ENCODE assay signal across 10 cellular contexts in genomic region chr1:8870605-8871538, GRCh38. TPM values are rescaled to one million over a fixed set of nuclear protein-coding genes. Genes with fewer than 3 reads are reported as not detected.
DNase-seq lines count a peak whose midpoint lies in the region; ATAC-seq and TF ChIP-seq lines count a peak whose summit lies in the region.
"Had no signal": no experiment of that assay in that cellular context is flagged by ENCODE, and none has a peak within 500 bp of the region (broad histone marks: within the 10 kb centered on the region; RNA-seq: fewer than 3 reads in every experiment).

No MANE protein-coding gene starts in this region.

- H3K27me3 Mint-ChIP-seq in HFFc6 (ENCODE audit: insufficient read depth), result peaks cover 5% of the 10 kb centered on the region
- H3K27me3 Mint-ChIP-seq in endodermal cell (ENCODE audit: insufficient read depth), result no peaks in the 10 kb centered on the region
- no peaks in the 10 kb centered on the region for H3K27me3 Mint-ChIP-seq in osteocyte (ENCODE audit: unreplicated experiment)

- H3K9ac ChIP-seq in endodermal cell (ENCODE audit: extremely low read depth, low read length, poor library complexity, severe bottlenecking), result no peak overlapping the region

- H3K4me1 ChIP-seq in endodermal cell (ENCODE audit: control insufficient read depth, insufficient read depth, low read length), result peaks cover 34% of the 10 kb centered on the region

- no peak for ATAC-seq in GM21723 (IDR thresholded peaks at IDR 0.05; ENCODE audit: unreplicated experiment)

- DNase-seq in HFFc6 (no peak), RPMI7951 (ENCODE audit: low read depth) (peak; percentile 53), endodermal cell (peak; percentile 39), osteocyte (ENCODE audit: extremely low spot score, unreplicated experiment) (no peak), activated gamma-delta T cell treated with Interleukin-2 at 50 U/mL for 16 hours (no peak), NCI-H2227 (lab: John Stamatoyannopoulos, UW; ENCODE audit: unreplicated experiment) (no peak)
- no peak for DNase-seq in stimulated activated CD4-positive, alpha-beta T cell treated with anti-CD3 and anti-CD28 coated beads, Interleukin-4, amount 100 ng/mL, for 24 hours
- DNase-seq: H7, KG1 had no signal

- TF ChIP-seq CTCF in HFFc6 (IDR thresholded peaks at IDR 0.05), result no peak
- TF ChIP-seq CTCF in endodermal cell (conservative IDR thresholded peaks at IDR 0.05), result no peak
- no peak for TF ChIP-seq CTCF in osteocyte (IDR thresholded peaks at IDR 0.05)

- no peaks in the 10 kb centered on the region for H3K9me3 Mint-ChIP-seq in HFFc6
- no peaks in the 10 kb centered on the region for H3K9me3 Mint-ChIP-seq in endodermal cell
- H3K9me3 Mint-ChIP-seq in osteocyte (ENCODE audit: unreplicated experiment), result no peaks in the 10 kb centered on the region

- H3K27ac ChIP-seq in endodermal cell (ENCODE audit: low read depth, low read length), result no peak overlapping the region

- 95 to 97% methylated on average over 15 to 18 of the region's 18 CpGs for WGBS in endodermal cell (ENCODE audit: insufficient coverage in 1 of 2, insufficient read length in 1 of 2), 2 experiments

- H3K4me3 Mint-ChIP-seq in HFFc6 (peak overlapping the region; percentile 36; the same call in 1 of the 2 replicates), endodermal cell (no peak overlapping the region), osteocyte (ENCODE audit: unreplicated experiment) (no peak overlapping the region)

- H3K36me3 ChIP-seq in endodermal cell (ENCODE audit: control insufficient read depth, insufficient read depth, low read length), result peaks cover 96% of the 10 kb centered on the region

- H3K4me1 Mint-ChIP-seq in HFFc6 (ENCODE audit: low read depth) (peaks cover 94% of the 10 kb centered on the region), endodermal cell (peaks cover 54% of the 10 kb centered on the region), osteocyte (ENCODE audit: unreplicated experiment) (peaks cover 59% of the 10 kb centered on the region)

- H3K4me3 ChIP-seq in endodermal cell (ENCODE audit: low read length), result peak overlapping the region; percentile 95

- peak overlapping the region; percentile 77 for H3K27ac Mint-ChIP-seq in HFFc6
- H3K27ac Mint-ChIP-seq in endodermal cell, result peak overlapping the region; percentile 76
- H3K27ac Mint-ChIP-seq in osteocyte (ENCODE audit: unreplicated experiment), result peak overlapping the region; percentile 23

- no peaks in the 10 kb centered on the region for H3K9me3 ChIP-seq in endodermal cell (ENCODE audit: control insufficient read depth, low read length)

- H3K36me3 Mint-ChIP-seq in HFFc6 (ENCODE audit: low read depth) (peaks cover 79% of the 10 kb centered on the region), endodermal cell (ENCODE audit: low read depth) (peaks cover 94% of the 10 kb centered on the region), osteocyte (ENCODE audit: unreplicated experiment) (peaks cover 62% of the 10 kb centered on the region)

- H3K27me3 ChIP-seq in endodermal cell (ENCODE audit: control insufficient read depth, insufficient read depth, low read length, poor library complexity, severe bottlenecking), result no peaks in the 10 kb centered on the region

RNA-seq across cellular contexts. Expression of gene ENO1, which starts 7.6 kb away (rescaled TPM):
- 1,000 to 10,000 TPM; 1,376 to 1,744 (median 1,709) TPM for total RNA-seq in HFFc6 (2021; fragmentation: NEBNext Ultra II Directional; extraction: Animal tissue kit (Norgen Biotek cat#: 25700))
- 4,200 and 4,316 TPM in 2 replicates for total RNA-seq in RPMI7951 (2014; rRNA removed; shearing (Covaris generic))
- total RNA-seq in endodermal cell, result 1,000 to 10,000 TPM; 1,263 to 1,351 TPM
- polyA plus RNA-seq in endodermal cell (2013, experiment 1 of 2), result 1,848 TPM
- polyA plus RNA-seq in endodermal cell (2013, experiment 2 of 2), result 1,827 TPM
- 744 and 748 TPM in 2 replicates for total RNA-seq in osteocyte

RNA-seq across cellular contexts. Expression of gene RERE, which starts 53.4 kb away (rescaled TPM):
- 10 to 100 TPM; 36.5 to 41.6 (median 37.5) TPM for total RNA-seq in HFFc6 (2021; fragmentation: NEBNext Ultra II Directional; extraction: Animal tissue kit (Norgen Biotek cat#: 25700))
- 7.4 and 10.3 TPM in 2 replicates for total RNA-seq in RPMI7951 (2014; rRNA removed; shearing (Covaris generic))
- total RNA-seq in endodermal cell, result 100 to 1,000 TPM; 159 to 179 TPM
- polyA plus RNA-seq in endodermal cell (2013, experiment 1 of 2), result 120 TPM
- polyA plus RNA-seq in endodermal cell (2013, experiment 2 of 2), result 97.7 TPM
- 76.8 and 79.7 TPM in 2 replicates for total RNA-seq in osteocyte

Comparison
In these comparisons a context has a peak if more than half of its experiments do, and no peak if none do; other contexts are left out.
1. DNase-seq: peak in RPMI7951 (single experiment) and endodermal cell (single experiment); none in HFFc6 (single experiment), osteocyte (single experiment), stimulated activated CD4-positive, alpha-beta T cell treated with anti-CD3 and anti-CD28 coated beads, Interleukin-4, amount 100 ng/mL, for 24 hours (single experiment), activated gamma-delta T cell treated with Interleukin-2 at 50 U/mL for 16 hours (single experiment) and NCI-H2227 (single experiment).
2. H3K27ac Mint-ChIP-seq: peak in every context shown above with its lines; median percentile 77 in HFFc6; 76 in endodermal cell; 23 in osteocyte.